8 cellular contexts compared by ENCODE assay signal in genomic region chr7:90345548-90346319, GRCh38.
A peak's percentile ranks its signal among the peaks of the same experiment; 100 is the strongest.
DNase-seq lines count a peak whose midpoint lies in the region; ATAC-seq and TF ChIP-seq lines count a peak whose summit lies in the region.

No MANE protein-coding gene starts in this region.

- H3K27me3 Mint-ChIP-seq in nephron progenitor cell (ENCODE audit: low read depth, poor library complexity), result no peaks in the 10 kb centered on the region

- H3K9me3 ChIP-seq in WERI-Rb-1 (ENCODE audit: severe bottlenecking), result no peaks in the 10 kb centered on the region

- no peaks in the 10 kb centered on the region for H3K27me3 ChIP-seq in WERI-Rb-1 (ENCODE audit: insufficient read depth, low read depth, severe bottlenecking)

- ATAC-seq in GM21367 (IDR thresholded peaks at IDR 0.05; ENCODE audit: unreplicated experiment), result peak; percentile 7

- H3K27ac Mint-ChIP-seq in nephron progenitor cell, result peak overlapping the region; percentile 99

- H3K4me1 Mint-ChIP-seq in nephron progenitor cell, result peaks cover 22% of the 10 kb centered on the region

- H3K27ac ChIP-seq in WERI-Rb-1, result peak overlapping the region; percentile 80

- H3K4me3 ChIP-seq in WERI-Rb-1 (ENCODE audit: low read depth, low read length), result peak overlapping the region; percentile 98

- DNase-seq in EH (ENCODE audit: low read depth), result peak; percentile 59
- DNase-seq in HK-2 (ENCODE audit: unreplicated experiment), result peak; percentile 10
- DNase-seq in WERI-Rb-1, result peak; percentile 37
- peak; percentile 12 for DNase-seq in fibroblast of the conjunctiva (ENCODE audit: low read depth)
- DNase-seq in nephron progenitor cell, result no peak
- DNase-seq in HPDE6-E6E7 (ENCODE audit: extremely low spot score), result no peak
- no peak for DNase-seq in NCI-H1694 (lab: John Stamatoyannopoulos, UW)

- no peaks in the 10 kb centered on the region for H3K9me3 Mint-ChIP-seq in nephron progenitor cell

- H3K36me3 Mint-ChIP-seq in nephron progenitor cell (ENCODE audit: low read depth), result peaks cover 9% of the 10 kb centered on the region

- no peaks in the 10 kb centered on the region for H3K36me3 ChIP-seq in WERI-Rb-1

- no peak for TF ChIP-seq CTCF in WERI-Rb-1 (IDR thresholded peaks at IDR 0.05; ENCODE audit: low read depth, low read length)
- TF ChIP-seq CTCF in nephron progenitor cell (IDR thresholded peaks at IDR 0.05), result no peak

- peak overlapping the region; percentile 98 for H3K4me3 Mint-ChIP-seq in nephron progenitor cell

Comparison
In these comparisons a context has a peak if more than half of its experiments do, and no peak if none do; other contexts are left out.
1. DNase-seq: peak in EH (single experiment), HK-2 (single experiment), WERI-Rb-1 (single experiment) and fibroblast of the conjunctiva (single experiment); none in nephron progenitor cell (single experiment), HPDE6-E6E7 (single experiment) and NCI-H1694 (single experiment).